Comparison of ENCODE assay signal across 8 cellular contexts in the genomic region with DNA sequence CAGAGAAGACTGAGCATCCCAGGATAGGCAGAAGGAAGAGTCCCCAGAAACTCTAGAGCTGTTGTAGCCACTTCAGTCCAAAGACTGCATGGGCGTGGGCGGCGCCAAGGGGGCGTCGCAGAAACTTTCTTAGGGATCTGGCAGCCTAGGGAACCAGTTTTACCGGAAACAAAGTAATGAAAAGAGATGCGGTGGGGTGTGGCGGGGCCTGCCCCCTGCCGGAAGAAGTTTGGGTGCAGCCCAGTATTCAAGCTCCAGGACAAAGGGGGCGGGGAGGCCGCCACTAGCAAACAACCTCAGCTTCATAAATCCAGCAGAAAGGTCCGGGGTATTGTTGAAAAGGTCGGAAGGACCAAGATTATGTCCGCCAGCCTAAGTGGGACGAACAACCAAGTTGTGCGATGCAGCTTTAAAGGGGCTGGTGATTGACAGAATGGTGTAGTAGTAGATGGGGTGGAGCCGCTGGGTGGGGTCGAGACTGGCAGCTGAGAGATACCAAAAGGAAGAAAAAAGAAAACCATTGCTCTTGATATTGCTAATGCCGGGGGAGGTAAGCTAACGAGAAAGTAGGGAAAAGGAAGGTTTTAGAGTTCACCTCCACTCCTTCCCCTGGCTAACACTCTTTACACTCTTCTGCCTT.
DNase-seq lines count a peak whose midpoint lies in the region; ATAC-seq and TF ChIP-seq lines count a peak whose summit lies in the region.

No MANE protein-coding gene starts in this region.

- H3K27me3 ChIP-seq in left ventricle myocardium inferior (ENCODE audit: low read depth) (no peaks in the 10 kb centered on the region), rectal smooth muscle tissue (ENCODE audit: control insufficient read depth, insufficient read depth, low read length) (no peaks in the 10 kb centered on the region)

- H3K36me3 ChIP-seq in left ventricle myocardium inferior (no peaks in the 10 kb centered on the region), rectal smooth muscle tissue (ENCODE audit: control insufficient read depth, insufficient read depth, low read length) (no peaks in the 10 kb centered on the region)

- DNase-seq in ACHN (peak; percentile 58), OCI-M2 (lab: John Stamatoyannopoulos, UW; ENCODE audit: unreplicated experiment) (peak; percentile 44), left ventricle myocardium inferior (peak; percentile 33), NCI-H446 treated with DMSO at 0.1 percent for 48 hours (lab: John Stamatoyannopoulos, UW) (no peak)
- DNase-seq in activated naive CD4-positive, alpha-beta T cell (lab: John Stamatoyannopoulos, UW) = peak; percentile 0 to 26 (median 0)

- in situ Hi-C loops in ACHN (cut with HindIII; ENCODE audit: low pct_ligation_motif_present, low pct_unique_long_range_greater_than_20kb, low sequenced_read_pairs) = no loop called here

- intact Hi-C loops in left ventricle myocardium inferior (cut with micrococcal nuclease) = no loop called here

- peak; percentile 74 for ATAC-seq in GM18520 (IDR thresholded peaks at IDR 0.05; ENCODE audit: unreplicated experiment)
- peak; percentile 78 for ATAC-seq in HG03039 (IDR thresholded peaks at IDR 0.05; ENCODE audit: unreplicated experiment)

- peak overlapping the region; percentile 50 for H3K9ac ChIP-seq in rectal smooth muscle tissue (ENCODE audit: low read length)

- TF ChIP-seq CTCF in left ventricle myocardium inferior (IDR thresholded peaks at IDR 0.05; ENCODE audit: borderline replicate concordance) = peak; percentile 64

- H3K27ac ChIP-seq in left ventricle myocardium inferior (replicated peaks) = peak overlapping the region; percentile 73
- H3K27ac ChIP-seq in rectal smooth muscle tissue (ENCODE audit: low read depth, low read length) = no peak overlapping the region

- H3K9me3 ChIP-seq in left ventricle myocardium inferior (replicated peaks) = no peaks in the 10 kb centered on the region

- H3K4me3 ChIP-seq in left ventricle myocardium inferior = peak overlapping the region; percentile 75
- H3K4me3 ChIP-seq in rectal smooth muscle tissue (ENCODE audit: low read length) = peak overlapping the region; percentile 81

- H3K4me1 ChIP-seq in left ventricle myocardium inferior = no peaks in the 10 kb centered on the region
- H3K4me1 ChIP-seq in rectal smooth muscle tissue (ENCODE audit: control insufficient read depth, insufficient read depth, low read length) = no peaks in the 10 kb centered on the region
